ENCODE assay signal across 8 cellular contexts in genomic region chr1:24849653-24850295, GRCh38.
A peak's percentile ranks its signal among the peaks of the same experiment; 100 is the strongest.
DNase-seq lines count a peak whose midpoint lies in the region; ATAC-seq and TF ChIP-seq lines count a peak whose summit lies in the region.

No MANE protein-coding gene starts in this region.

- no peak overlapping the region for H3K4me2 ChIP-seq in neural progenitor cell

- H3K9me3 ChIP-seq in neural progenitor cell (ENCODE audit: low read depth) = no peaks in the 10 kb centered on the region
- H3K9me3 ChIP-seq in suprapubic skin = no peaks in the 10 kb centered on the region

- H3K27me3 Mint-ChIP-seq in neural progenitor cell (ENCODE audit: insufficient read depth, low read depth) = peaks cover 16% of the 10 kb centered on the region

- H2AFZ ChIP-seq in neural progenitor cell (replicated peaks) = no peak overlapping the region

- no peak overlapping the region for H3K9ac ChIP-seq in neural progenitor cell

- H3K27ac Mint-ChIP-seq in neural progenitor cell = no peak overlapping the region

- no peaks in the 10 kb centered on the region for H3K79me2 ChIP-seq in neural progenitor cell (ENCODE audit: low read depth)

- H3K36me3 ChIP-seq in neural progenitor cell (no peaks in the 10 kb centered on the region), suprapubic skin (no peaks in the 10 kb centered on the region)

- no peaks in the 10 kb centered on the region for H3K36me3 Mint-ChIP-seq in neural progenitor cell

- no peak overlapping the region for H3K4me3 ChIP-seq in NB4 (ENCODE audit: low read depth, low read length)
- H3K4me3 ChIP-seq in neural progenitor cell = no peak overlapping the region
- H3K4me3 ChIP-seq in suprapubic skin = no peak overlapping the region

- H3K9me3 Mint-ChIP-seq in neural progenitor cell = no peaks in the 10 kb centered on the region

- WGBS in suprapubic skin = 60% methylated on average over 10 of the region's 10 CpGs

- TF ChIP-seq CTCF in NB4 (IDR thresholded peaks at IDR 0.05; ENCODE audit: low read depth, low read length) (peak; percentile 64), neural progenitor cell (IDR thresholded peaks at IDR 0.05) (peak; percentile 59), suprapubic skin (IDR thresholded peaks at IDR 0.05) (no peak)

- TF ChIP-seq EP300 in suprapubic skin (IDR thresholded peaks at IDR 0.05) = no peak

- H3K4me1 ChIP-seq in neural progenitor cell (peaks cover 4% of the 10 kb centered on the region), suprapubic skin (peaks cover 26% of the 10 kb centered on the region)

- ATAC-seq in HG03571 (IDR thresholded peaks at IDR 0.05; ENCODE audit: unreplicated experiment) = no peak

- H3K27ac ChIP-seq in neural progenitor cell (no peak overlapping the region), suprapubic skin (no peak overlapping the region)

- H3F3A ChIP-seq in neural progenitor cell (ENCODE audit: low read depth) = peaks cover 36% of the 10 kb centered on the region

- peak overlapping the region; percentile 50 for H3K4me3 Mint-ChIP-seq in neural progenitor cell

- no peak for TF ChIP-seq POLR2A in NB4 (IDR thresholded peaks at IDR 0.05; ENCODE audit: extremely low read depth, insufficient read length)
- no peak for TF ChIP-seq POLR2A in suprapubic skin (IDR thresholded peaks at IDR 0.05)

- H3K4me1 Mint-ChIP-seq in neural progenitor cell = peaks cover 15% of the 10 kb centered on the region

- DNase-seq in NCI-H82 (lab: John Stamatoyannopoulos, UW) (peak; percentile 30), NCI-H82 treated with DMSO at 0.1 percent for 48 hours (lab: John Stamatoyannopoulos, UW; ENCODE audit: unreplicated experiment) (no peak), NB4 (ENCODE audit: low read depth) (peak; percentile 80), astrocyte of the hippocampus (ENCODE audit: low read depth, low spot score) (peak; percentile 38), neural progenitor cell (ENCODE audit: low spot score) (peak; percentile 65), NCI-H2081 treated with DMSO at 0.1 percent for 48 hours (lab: John Stamatoyannopoulos, UW) (no peak), suprapubic skin (ENCODE audit: low spot score in 2 of 2) (no peak)

- H4K20me1 ChIP-seq in neural progenitor cell (ENCODE audit: low read depth) = peaks cover 23% of the 10 kb centered on the region

- H3K27me3 ChIP-seq in neural progenitor cell = peaks cover 22% of the 10 kb centered on the region
- H3K27me3 ChIP-seq in suprapubic skin = no peaks in the 10 kb centered on the region

Comparison
In these comparisons a context has a peak if more than half of its experiments do, and no peak if none do; other contexts are left out.
1. DNase-seq: peak in NCI-H82 (single experiment), NB4 (single experiment), astrocyte of the hippocampus (single experiment) and neural progenitor cell (single experiment); none in NCI-H82 treated with DMSO at 0.1 percent for 48 hours (single experiment), NCI-H2081 treated with DMSO at 0.1 percent for 48 hours (single experiment) and suprapubic skin (0 of 2).
2. CTCF ChIP-seq: peak in NB4 (single experiment) and neural progenitor cell (single experiment); none in suprapubic skin (0 of 2).